ENCODE assay signal across 21 cellular contexts in genomic region chr15:70588613-70589012, GRCh38.
"Had no signal": no experiment of that assay in that cellular context is flagged by ENCODE, and none has a peak within 500 bp of the region (broad histone marks: within the 10 kb centered on the region; RNA-seq: fewer than 3 reads in every experiment).

No MANE protein-coding gene starts in this region.

- H3K27ac Mint-ChIP-seq: memory B cell; mesothelial cell of epicardium; nephron; stimulated activated effector memory CD8-positive, alpha-beta T cell treated with anti-CD3 and anti-CD28 coated beads, Interleukin-12 subunit alpha, Interleukin-12 subunit beta, amount 100 ng/mL, for 72 hours; stimulated activated naive CD8-positive, alpha-beta T cell treated with anti-CD3 and anti-CD28 coated beads, Interleukin-15, Interleukin-2, amounts not matched to agents 100 ng/mL and 50 ng/mL, for 24 hours had no signal

- H3K36me3 ChIP-seq: colonic mucosa, left ventricle myocardium inferior, lower lobe of right lung, ovary, right atrium auricular region, sigmoid colon, tibial artery, upper lobe of right lung had no signal

- H3K4me3 ChIP-seq: colonic mucosa, hepatocyte, left ventricle myocardium inferior, lower lobe of right lung, ovary, right atrium auricular region, sigmoid colon, skin epidermis, tibial artery, upper lobe of right lung had no signal

- H3K9me3 ChIP-seq: colonic mucosa, ovary, sigmoid colon, upper lobe of right lung had no signal

- H3K27ac ChIP-seq: colonic mucosa, hepatocyte, left ventricle myocardium inferior, lower lobe of right lung, ovary, right atrium auricular region, sigmoid colon, skin epidermis, tibial artery, upper lobe of right lung had no signal

- H3K4me1 ChIP-seq: colonic mucosa, lower lobe of right lung had no signal

- ATAC-seq: left cardiac atrium; lower lobe of right lung; stimulated activated effector memory CD8-positive, alpha-beta T cell treated with anti-CD3 and anti-CD28 coated beads, Interleukin-12 subunit alpha, Interleukin-12 subunit beta, amount 100 ng/mL, for 72 hours; upper lobe of right lung had no signal

- H3K4me3 Mint-ChIP-seq: memory B cell; mesothelial cell of epicardium; nephron; stimulated activated effector memory CD8-positive, alpha-beta T cell treated with anti-CD3 and anti-CD28 coated beads, Interleukin-12 subunit alpha, Interleukin-12 subunit beta, amount 100 ng/mL, for 72 hours; stimulated activated naive CD8-positive, alpha-beta T cell treated with anti-CD3 and anti-CD28 coated beads, Interleukin-15, Interleukin-2, amounts not matched to agents 100 ng/mL and 50 ng/mL, for 24 hours had no signal

- H3K27me3 ChIP-seq: hepatocyte, ovary, right atrium auricular region had no signal

- DNase-seq: colonic mucosa; dermis blood vessel endothelial cell; effector CD4-positive, alpha-beta T cell; foreskin melanocyte; kidney; left cardiac atrium; left ventricle myocardium inferior; lower lobe of right lung; ovary; sigmoid colon; stimulated activated CD4-positive, alpha-beta T cell treated with anti-CD3 and anti-CD28 coated beads, Interleukin-2, amount 100 ng/mL, for 48 hours; upper lobe of right lung had no signal

- H3K36me3 Mint-ChIP-seq: stimulated activated effector memory CD8-positive, alpha-beta T cell treated with anti-CD3 and anti-CD28 coated beads, Interleukin-12 subunit alpha, Interleukin-12 subunit beta, amount 100 ng/mL, for 72 hours had no signal

- H3K9me3 Mint-ChIP-seq: memory B cell had no signal
